ENCODE assay signal across 14 cellular contexts in the genomic region with DNA sequence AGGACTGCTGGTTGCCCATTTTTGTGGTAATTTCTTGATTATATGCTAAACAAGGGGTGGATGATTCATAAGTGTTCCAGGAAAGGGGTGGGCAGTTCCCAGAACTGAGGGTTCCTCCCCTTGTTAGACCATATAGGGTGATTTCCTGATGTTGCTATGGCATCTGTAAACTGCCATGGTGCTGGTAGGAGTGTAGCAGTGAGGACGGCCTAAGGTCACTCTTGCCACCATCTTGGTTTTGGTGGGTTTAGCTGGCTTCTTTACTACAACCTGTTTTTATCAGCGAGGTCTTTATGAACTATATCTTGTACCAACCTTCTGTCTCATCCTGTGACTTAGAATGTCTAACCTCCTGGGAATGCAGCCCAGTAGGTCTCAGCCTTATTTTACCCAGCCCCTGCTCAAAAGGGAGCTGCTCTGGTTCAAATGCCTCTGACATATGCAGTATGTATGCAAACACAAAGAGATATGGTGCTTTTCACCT. TPM values are rescaled to one million over a fixed set of nuclear protein-coding genes. Genes with fewer than 3 reads are reported as not detected.
A peak's percentile ranks its signal among the peaks of the same experiment; 100 is the strongest.
DNase-seq lines count a peak whose midpoint lies in the region; ATAC-seq and TF ChIP-seq lines count a peak whose summit lies in the region.
"Had no signal": no experiment of that assay in that cellular context is flagged by ENCODE, and none has a peak within 500 bp of the region (broad histone marks: within the 10 kb centered on the region; RNA-seq: fewer than 3 reads in every experiment).

No MANE protein-coding gene starts in this region.

- no peak for TF ChIP-seq CTCF in fibroblast of the aortic adventitia (IDR thresholded peaks at IDR 0.05; ENCODE audit: insufficient read depth, low read length)

- DNase-seq in activated CD8-positive, alpha-beta memory T cell treated with anti-CD3 and anti-CD28 coated beads for 48 hours (ENCODE audit: low read depth in 2 of 3, low spot score in 2 of 3), result peak in 2 of 3 experiments; percentile 3 to 13
- no peak for DNase-seq in activated CD8-positive, alpha-beta memory T cell treated with anti-CD3 and anti-CD28 coated beads, Interleukin-2, amount 50 U/mL, for 4 hours
- DNase-seq in fibroblast of the aortic adventitia (ENCODE audit: low read depth) (peak; percentile 47), NCI-H748 treated with DMSO at 0.1 percent for 48 hours (lab: John Stamatoyannopoulos, UW) (no peak), GF-D8 (lab: John Stamatoyannopoulos, UW) (no peak), NAMALWA (ENCODE audit: low spot score) (no peak)
- DNase-seq in stimulated activated CD8-positive, alpha-beta memory T cell treated with anti-CD3 and anti-CD28 coated beads, Interleukin-4, amount 100 ng/mL, for 48 hours, result peak; percentile 63
- DNase-seq: DMS153, MG63 had no signal

- peaks cover 3% of the 10 kb centered on the region for H3K27me3 Mint-ChIP-seq in activated T-helper 17 cell treated with anti-CD3 and anti-CD28 coated beads, Interleukin-2, amount 50 U/mL, for 72 hours

- H3K36me3 Mint-ChIP-seq in activated T-helper 17 cell treated with anti-CD3 and anti-CD28 coated beads, Interleukin-2, amount 50 U/mL, for 72 hours (ENCODE audit: low read depth), result no peaks in the 10 kb centered on the region
- H3K36me3 Mint-ChIP-seq: neural progenitor cell had no signal

- no peaks in the 10 kb centered on the region for H3K4me1 Mint-ChIP-seq in activated T-helper 17 cell treated with anti-CD3 and anti-CD28 coated beads, Interleukin-2, amount 50 U/mL, for 72 hours
- H3K4me1 Mint-ChIP-seq: neural progenitor cell had no signal

- peak overlapping the region; percentile 52 for H3K27ac Mint-ChIP-seq in activated T-helper 17 cell treated with anti-CD3 and anti-CD28 coated beads, Interleukin-2, amount 50 U/mL, for 72 hours
- H3K27ac Mint-ChIP-seq: neural progenitor cell had no signal

- ATAC-seq in activated T-helper 17 cell treated with anti-CD3 and anti-CD28 coated beads, Interleukin-2, amount 50 U/mL, for 72 hours (replicated peaks), result peak; percentile 81

- no peak overlapping the region for H3K4me3 ChIP-seq in fibroblast of the aortic adventitia (ENCODE audit: low read depth, low read length)
- H3K4me3 ChIP-seq: lung, MG63, neural progenitor cell, skin epidermis, vagina had no signal

- H3K4me3 Mint-ChIP-seq in activated T-helper 17 cell treated with anti-CD3 and anti-CD28 coated beads, Interleukin-2, amount 50 U/mL, for 72 hours, result peak overlapping the region; percentile 10
- H3K4me3 Mint-ChIP-seq: neural progenitor cell had no signal

- no peaks in the 10 kb centered on the region for H3K9me3 Mint-ChIP-seq in activated T-helper 17 cell treated with anti-CD3 and anti-CD28 coated beads, Interleukin-2, amount 50 U/mL, for 72 hours
- H3K9me3 Mint-ChIP-seq: neural progenitor cell had no signal

RNA-seq across cellular contexts. Expression of gene C3orf38, which starts 46.2 kb away (rescaled TPM):
- total RNA-seq in activated T-helper 17 cell treated with anti-CD3 and anti-CD28 coated beads, Interleukin-2, amount 50 U/mL, for 72 hours, result 10 to 100 TPM; 29.6 to 33.3 TPM
- 17.3 and 42.4 TPM in 2 replicates for total RNA-seq in fibroblast of the aortic adventitia (ENCODE audit: low replicate concordance)

Comparison
In these comparisons a context has a peak if more than half of its experiments do, and no peak if none do; other contexts are left out.
1. DNase-seq: peak in activated CD8-positive, alpha-beta memory T cell treated with anti-CD3 and anti-CD28 coated beads for 48 hours (2 of 3), fibroblast of the aortic adventitia (single experiment) and stimulated activated CD8-positive, alpha-beta memory T cell treated with anti-CD3 and anti-CD28 coated beads, Interleukin-4, amount 100 ng/mL, for 48 hours (single experiment); none in activated CD8-positive, alpha-beta memory T cell treated with anti-CD3 and anti-CD28 coated beads, Interleukin-2, amount 50 U/mL, for 4 hours (single experiment), NCI-H748 treated with DMSO at 0.1 percent for 48 hours (single experiment), GF-D8 (single experiment) and NAMALWA (single experiment).